ENCODE assay signal across 1 cellular context in the genomic region with DNA sequence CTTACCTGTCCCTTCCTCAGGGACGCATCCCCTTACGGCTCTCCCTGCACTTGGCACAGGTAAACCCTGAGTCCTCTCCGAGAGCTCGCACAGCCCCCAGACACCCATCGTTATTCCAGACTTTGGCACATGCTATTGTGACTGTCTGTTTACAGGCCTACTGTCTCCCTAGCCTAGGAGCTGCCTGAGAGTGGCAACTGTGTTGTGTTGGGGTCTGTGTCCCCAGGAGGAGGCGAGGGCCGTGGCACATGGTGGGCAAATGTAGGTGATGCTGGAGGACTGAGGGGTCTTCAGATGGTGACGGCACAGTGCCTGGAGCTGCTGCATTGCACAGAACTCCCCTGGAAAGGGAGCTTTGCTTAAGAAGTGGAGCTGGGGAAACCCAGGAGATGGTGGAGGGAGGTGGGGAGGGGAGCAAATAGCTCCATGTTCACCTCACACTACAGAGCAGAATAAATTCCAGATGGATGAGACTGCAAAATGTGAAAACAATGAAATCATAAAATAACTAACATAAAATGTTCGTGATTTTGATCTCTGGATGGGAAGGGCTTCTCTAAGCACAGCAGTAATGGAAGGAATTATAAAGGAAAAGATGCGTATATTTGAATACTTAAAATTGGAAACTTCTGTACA.
TF ChIP-seq lines count a peak whose summit lies in the region.

No MANE protein-coding gene starts in this region.

TF ChIP-seq in GM23338, 12 proteins besides CTCF, POLR2A, EP300 and RAD21 (continued from another document):
- TF ChIP-seq, protein P1, sequence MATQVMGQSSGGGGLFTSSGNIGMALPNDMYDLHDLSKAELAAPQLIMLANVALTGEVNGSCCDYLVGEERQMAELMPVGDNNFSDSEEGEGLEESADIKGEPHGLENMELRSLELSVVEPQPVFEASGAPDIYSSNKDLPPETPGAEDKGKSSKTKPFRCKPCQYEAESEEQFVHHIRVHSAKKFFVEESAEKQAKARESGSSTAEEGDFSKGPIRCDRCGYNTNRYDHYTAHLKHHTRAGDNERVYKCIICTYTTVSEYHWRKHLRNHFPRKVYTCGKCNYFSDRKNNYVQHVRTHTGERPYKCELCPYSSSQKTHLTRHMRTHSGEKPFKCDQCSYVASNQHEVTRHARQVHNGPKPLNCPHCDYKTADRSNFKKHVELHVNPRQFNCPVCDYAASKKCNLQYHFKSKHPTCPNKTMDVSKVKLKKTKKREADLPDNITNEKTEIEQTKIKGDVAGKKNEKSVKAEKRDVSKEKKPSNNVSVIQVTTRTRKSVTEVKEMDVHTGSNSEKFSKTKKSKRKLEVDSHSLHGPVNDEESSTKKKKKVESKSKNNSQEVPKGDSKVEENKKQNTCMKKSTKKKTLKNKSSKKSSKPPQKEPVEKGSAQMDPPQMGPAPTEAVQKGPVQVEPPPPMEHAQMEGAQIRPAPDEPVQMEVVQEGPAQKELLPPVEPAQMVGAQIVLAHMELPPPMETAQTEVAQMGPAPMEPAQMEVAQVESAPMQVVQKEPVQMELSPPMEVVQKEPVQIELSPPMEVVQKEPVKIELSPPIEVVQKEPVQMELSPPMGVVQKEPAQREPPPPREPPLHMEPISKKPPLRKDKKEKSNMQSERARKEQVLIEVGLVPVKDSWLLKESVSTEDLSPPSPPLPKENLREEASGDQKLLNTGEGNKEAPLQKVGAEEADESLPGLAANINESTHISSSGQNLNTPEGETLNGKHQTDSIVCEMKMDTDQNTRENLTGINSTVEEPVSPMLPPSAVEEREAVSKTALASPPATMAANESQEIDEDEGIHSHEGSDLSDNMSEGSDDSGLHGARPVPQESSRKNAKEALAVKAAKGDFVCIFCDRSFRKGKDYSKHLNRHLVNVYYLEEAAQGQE (IDR thresholded peaks at IDR 0.05; ENCODE audit: unreplicated experiment): no peak
- no peak for TF ChIP-seq ZNF331 (CRISPR knock-in tag; IDR thresholded peaks at IDR 0.05; ENCODE audit: low read depth)
- TF ChIP-seq JUNB (IDR thresholded peaks at IDR 0.05; ENCODE audit: unreplicated experiment): no peak
- no peak for TF ChIP-seq EZH2 (IDR thresholded peaks at IDR 0.05; ENCODE audit: low read depth, unreplicated experiment)
- no peak for TF ChIP-seq EZH2phosphoT487 (IDR thresholded peaks at IDR 0.05; ENCODE audit: unreplicated experiment)
- TF ChIP-seq NANOG (IDR thresholded peaks at IDR 0.05; ENCODE audit: borderline replicate concordance): no peak
- no peak for TF ChIP-seq POLR2AphosphoS5 (IDR thresholded peaks at IDR 0.05; ENCODE audit: low read depth)
- no peak for TF ChIP-seq CREB1 (CRISPR knock-in tag; IDR thresholded peaks at IDR 0.05; ENCODE audit: low read depth)
- TF ChIP-seq, protein P2, sequence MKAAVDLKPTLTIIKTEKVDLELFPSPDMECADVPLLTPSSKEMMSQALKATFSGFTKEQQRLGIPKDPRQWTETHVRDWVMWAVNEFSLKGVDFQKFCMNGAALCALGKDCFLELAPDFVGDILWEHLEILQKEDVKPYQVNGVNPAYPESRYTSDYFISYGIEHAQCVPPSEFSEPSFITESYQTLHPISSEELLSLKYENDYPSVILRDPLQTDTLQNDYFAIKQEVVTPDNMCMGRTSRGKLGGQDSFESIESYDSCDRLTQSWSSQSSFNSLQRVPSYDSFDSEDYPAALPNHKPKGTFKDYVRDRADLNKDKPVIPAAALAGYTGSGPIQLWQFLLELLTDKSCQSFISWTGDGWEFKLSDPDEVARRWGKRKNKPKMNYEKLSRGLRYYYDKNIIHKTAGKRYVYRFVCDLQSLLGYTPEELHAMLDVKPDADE (IDR thresholded peaks at IDR 0.05): no peak
TF ChIP-seq in GM23338: peak in this region for 0.
